Comparison of ENCODE assay signal across 1 cellular context in the genomic region with DNA sequence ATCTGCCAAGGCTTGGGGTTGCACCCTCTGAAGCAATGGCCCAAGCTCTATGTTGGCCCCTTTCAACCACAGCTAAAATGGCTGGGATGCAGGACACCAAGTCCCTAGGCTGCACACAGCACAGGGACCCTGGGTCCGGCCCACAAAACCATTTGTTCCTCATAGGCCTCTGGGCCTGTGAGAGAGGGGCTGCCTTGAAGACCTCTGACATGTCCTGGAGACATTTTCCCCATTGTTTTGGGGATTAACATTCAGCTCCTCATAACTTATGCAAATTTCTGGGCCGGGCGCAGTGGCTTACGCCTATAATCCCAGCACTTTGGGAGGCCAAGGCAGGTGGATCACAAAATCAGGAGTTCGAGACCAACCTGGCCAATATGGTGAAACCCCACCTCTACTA.
TF ChIP-seq lines count a peak whose summit lies in the region.

No MANE protein-coding gene starts in this region.

TF ChIP-seq in HEK293, 187 proteins besides CTCF, POLR2A, EP300 and RAD21:
- TF ChIP-seq ZNF585B (tag by site-specific recombination; IDR thresholded peaks at IDR 0.05): peak; percentile 71
